ENCODE assay signal across 1 cellular context in genomic region chr3:41683666-41684350, GRCh38.
TF ChIP-seq lines count a peak whose summit lies in the region.

No MANE protein-coding gene starts in this region.

TF ChIP-seq in H1, 55 proteins besides CTCF, POLR2A, EP300 and RAD21 (continued from another document):
- no peak for TF ChIP-seq CBX8 (IDR thresholded peaks at IDR 0.05; ENCODE audit: borderline replicate concordance, low read depth, low read length)
